8 cellular contexts compared by ENCODE assay signal in the genomic region with DNA sequence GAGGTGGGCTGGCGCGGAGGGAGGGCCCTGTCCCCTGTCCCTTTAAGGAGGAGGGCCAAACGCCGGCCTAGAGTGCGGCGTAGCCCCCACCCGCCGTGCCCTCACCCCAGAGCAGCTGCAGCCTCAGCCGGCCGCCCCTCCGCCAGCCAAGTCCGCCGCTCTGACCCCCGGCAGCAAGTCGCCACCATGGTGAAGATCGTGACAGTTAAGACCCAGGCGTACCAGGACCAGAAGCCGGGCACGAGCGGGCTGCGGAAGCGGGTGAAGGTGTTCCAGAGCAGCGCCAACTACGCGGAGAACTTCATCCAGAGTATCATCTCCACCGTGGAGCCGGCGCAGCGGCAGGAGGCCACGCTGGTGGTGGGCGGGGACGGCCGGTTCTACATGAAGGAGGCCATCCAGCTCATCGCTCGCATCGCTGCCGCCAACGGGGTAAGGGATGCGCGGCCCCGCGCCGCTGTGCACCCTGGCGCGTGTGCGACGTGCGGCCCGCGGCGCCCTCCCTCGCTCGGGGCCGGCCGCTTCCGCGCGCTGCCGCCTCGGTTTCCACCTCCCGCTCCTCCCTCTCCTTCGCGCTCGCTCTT. TPM values are rescaled to one million over a fixed set of nuclear protein-coding genes. Genes with fewer than 3 reads are reported as not detected.
DNase-seq lines count a peak whose midpoint lies in the region; ATAC-seq and TF ChIP-seq lines count a peak whose summit lies in the region.

A gene (plus strand): TSS at position 109 of the 584 bp plus-strand sequence. CDS start 78 bp downstream, at position 187.

- H3K4me3 ChIP-seq in lower lobe of right lung, result peak within 1 kb of the TSS; percentile 90

- peaks cover 36% of the 10 kb centered on the region for H3K4me1 Mint-ChIP-seq in activated CD4-positive, alpha-beta memory T cell treated with anti-CD3 and anti-CD28 coated beads, Interleukin-2, amount 10 ng/mL, durations not matched to agents 7 days and 5 days

- intact Hi-C loops in lower lobe of right lung (cut with DNase I), result no loop called here

- CTCF ChIA-PET in activated CD4-positive, alpha-beta memory T cell treated with anti-CD3 and anti-CD28 coated beads, Interleukin-2, amount 10 ng/mL, durations not matched to agents 7 days and 5 days (lab: Charles Lee), result interaction anchor here (0.9 kb wide), 1 partner anchor 15 kb away, joined by 3 read pairs; no protein-coding TSS in a partner anchor

- DNase-seq in Ammon's horn (ENCODE audit: low spot score) (peak; percentile 82), NCI-H524 (lab: John Stamatoyannopoulos, UW) (peak; percentile 25 to 71), ecto neural progenitor cell (ENCODE audit: low spot score) (peak; percentile 84), lower lobe of right lung (peak; percentile 83)
- peak; percentile 82 for DNase-seq in activated CD4-positive, alpha-beta memory T cell treated with anti-CD3 and anti-CD28 coated beads, Interleukin-2, amount 10 ng/mL, durations not matched to agents 7 days and 5 days
- DNase-seq in stimulated activated CD4-positive, alpha-beta T cell treated with anti-CD3 and anti-CD28 coated beads, TNF-alpha, amount 100 ng/mL, for 24 hours (ENCODE audit: low read depth in 3 of 3), result peak; percentile 48 to 72 (median 51)

- H3K27ac ChIP-seq in lower lobe of right lung, result peak within 1 kb of the TSS; percentile 93

- POLR2A ChIA-PET in activated CD4-positive, alpha-beta memory T cell treated with anti-CD3 and anti-CD28 coated beads, Interleukin-2, amount 10 ng/mL, durations not matched to agents 7 days and 5 days (lab: Charles Lee), result interaction anchor here (1.0 to 3.1 kb wide), 13 partner anchors 9 to 1157 kb away, joined by 3 to 24 read pairs (median 5); a partner anchor contains a TSS

- TF ChIP-seq CTCF in lower lobe of right lung (IDR thresholded peaks at IDR 0.05), result no peak

- H3K36me3 Mint-ChIP-seq in activated CD4-positive, alpha-beta memory T cell treated with anti-CD3 and anti-CD28 coated beads, Interleukin-2, amount 10 ng/mL, durations not matched to agents 7 days and 5 days (ENCODE audit: low read depth), result peaks cover 27% of the 10 kb centered on the region

- H3K9me3 ChIP-seq in lower lobe of right lung, result no peaks in the 10 kb centered on the region

- H3K27me3 ChIP-seq in lower lobe of right lung (ENCODE audit: low read depth), result no peaks in the 10 kb centered on the region

- H3K4me3 Mint-ChIP-seq in activated CD4-positive, alpha-beta memory T cell treated with anti-CD3 and anti-CD28 coated beads, Interleukin-2, amount 10 ng/mL, durations not matched to agents 7 days and 5 days, result peak within 1 kb of the TSS; percentile 99

- no peaks in the 10 kb centered on the region for H3K9me3 Mint-ChIP-seq in activated CD4-positive, alpha-beta memory T cell treated with anti-CD3 and anti-CD28 coated beads, Interleukin-2, amount 10 ng/mL, durations not matched to agents 7 days and 5 days

- H3K27ac Mint-ChIP-seq in activated CD4-positive, alpha-beta memory T cell treated with anti-CD3 and anti-CD28 coated beads, Interleukin-2, amount 10 ng/mL, durations not matched to agents 7 days and 5 days, result peak within 1 kb of the TSS; percentile 99

- no peaks in the 10 kb centered on the region for H3K27me3 Mint-ChIP-seq in activated CD4-positive, alpha-beta memory T cell treated with anti-CD3 and anti-CD28 coated beads, Interleukin-2, amount 10 ng/mL, durations not matched to agents 7 days and 5 days

- no peaks in the 10 kb centered on the region for H3K36me3 ChIP-seq in lower lobe of right lung

- H3K4me1 ChIP-seq in lower lobe of right lung, result peaks cover 7% of the 10 kb centered on the region

- ATAC-seq in GM19043 (IDR thresholded peaks at IDR 0.05; ENCODE audit: low read depth, unreplicated experiment) (peak; percentile 72), HG03342 (IDR thresholded peaks at IDR 0.05; ENCODE audit: unreplicated experiment) (peak; percentile 78), lower lobe of right lung (peak; percentile 88 to 92)

RNA-seq across cellular contexts. Expression of the gene that starts here (rescaled TPM):
- total RNA-seq in activated CD4-positive, alpha-beta memory T cell treated with anti-CD3 and anti-CD28 coated beads, Interleukin-2, amount 10 ng/mL, durations not matched to agents 7 days and 5 days, result 10 to 100 TPM; 32.8 to 34.5 TPM
- 49.8 TPM for total RNA-seq in lower lobe of right lung

Comparison
In these comparisons a context has a peak if more than half of its experiments do, and no peak if none do; other contexts are left out.
1. Peak in every context shown above with its lines: DNase-seq, ATAC-seq, H3K4me3 ChIP-seq and H3K27ac ChIP-seq.